17 cellular contexts compared by ENCODE assay signal in genomic region chr13:60260440-60260839, GRCh38.
DNase-seq lines count a peak whose midpoint lies in the region; ATAC-seq and TF ChIP-seq lines count a peak whose summit lies in the region.
"Had no signal": no experiment of that assay in that cellular context is flagged by ENCODE, and none has a peak within 500 bp of the region (broad histone marks: within the 10 kb centered on the region; RNA-seq: fewer than 3 reads in every experiment).

No MANE protein-coding gene starts in this region.

- H3K4me1 ChIP-seq in iPS-20b (ENCODE audit: insufficient read depth, low read length), result peaks cover 16% of the 10 kb centered on the region; the same call in 1 of the 2 replicates
- H3K4me1 ChIP-seq: colonic mucosa, SJSA1, tibial artery had no signal

- H3K27me3 Mint-ChIP-seq in WTC11 (ENCODE audit: low read depth), result no peaks in the 10 kb centered on the region
- peaks cover 11% of the 10 kb centered on the region for H3K27me3 Mint-ChIP-seq in activated CD8-positive, alpha-beta T cell treated with anti-CD3 and anti-CD28 coated beads for 36 hours

- CTCF ChIA-PET in WTC11 (lab: Charles Lee), result interaction anchor here (0.8 to 2.0 kb wide), 5 partner anchors 45 to 171 kb away, joined by 3 to 7 read pairs (median 4); no protein-coding TSS in a partner anchor
- CTCF ChIA-PET in activated CD8-positive, alpha-beta T cell treated with anti-CD3 and anti-CD28 coated beads for 36 hours (lab: Charles Lee), result no interaction called here

- no peaks in the 10 kb centered on the region for H3K36me3 ChIP-seq in iPS-20b (ENCODE audit: insufficient read depth, low read depth, low read length)
- H3K36me3 ChIP-seq: colonic mucosa, SJSA1, tibial artery had no signal

- intact Hi-C loops in activated CD8-positive, alpha-beta T cell treated with anti-CD3 and anti-CD28 coated beads for 36 hours (cut with micrococcal nuclease), result no loop called here

- peak overlapping the region; percentile 38 for H3K27ac Mint-ChIP-seq in WTC11
- no peak overlapping the region for H3K27ac Mint-ChIP-seq in activated CD8-positive, alpha-beta T cell treated with anti-CD3 and anti-CD28 coated beads for 36 hours
- H3K27ac Mint-ChIP-seq: nephron; stimulated activated naive B cell treated with anti-CD40 and anti-IgM and Interleukin-4, amounts not matched to agents 10 μg/mL and 1 μg/mL and 100 μg/mL, for 72 hours had no signal

- TF ChIP-seq CTCF in GM12875 (IDR thresholded peaks at IDR 0.05; ENCODE audit: borderline replicate concordance, insufficient read depth, low read depth, low read length) (0 out of 2 replicates have a peak, but pooled peaks have one; percentile 1), WTC11 (IDR thresholded peaks at IDR 0.05) (no peak)
- TF ChIP-seq CTCF in activated CD8-positive, alpha-beta T cell treated with anti-CD3 and anti-CD28 coated beads for 36 hours (IDR thresholded peaks at IDR 0.05), result no peak

- ATAC-seq in HG03342 (IDR thresholded peaks at IDR 0.05; ENCODE audit: unreplicated experiment) (peak; percentile 51), WTC11 (peak; percentile 80)
- no peak for ATAC-seq in activated CD8-positive, alpha-beta T cell treated with anti-CD3 and anti-CD28 coated beads for 36 hours
- ATAC-seq: stimulated activated naive B cell treated with anti-CD40 and anti-IgM and Interleukin-4, amounts not matched to agents 10 μg/mL and 1 μg/mL and 100 μg/mL, for 72 hours had no signal

- POLR2A ChIA-PET in WTC11 (lab: Charles Lee), result interaction anchor here (1.0 kb wide), 1 partner anchor 96 kb away, joined by 3 read pairs; no protein-coding TSS in a partner anchor
- POLR2A ChIA-PET in activated CD8-positive, alpha-beta T cell treated with anti-CD3 and anti-CD28 coated beads for 36 hours (lab: Charles Lee), result no interaction called here

- no peak overlapping the region for H3K27ac ChIP-seq in iPS-20b (ENCODE audit: low read length)
- H3K27ac ChIP-seq: colonic mucosa, SJSA1, tibial artery had no signal

- H3K9me3 ChIP-seq in iPS-20b (ENCODE audit: insufficient read depth, low read depth, low read length), result peaks cover 6% of the 10 kb centered on the region
- H3K9me3 ChIP-seq: colonic mucosa, SJSA1, tibial artery had no signal

- H3K4me1 Mint-ChIP-seq in WTC11, result peaks cover 33% of the 10 kb centered on the region
- no peaks in the 10 kb centered on the region for H3K4me1 Mint-ChIP-seq in activated CD8-positive, alpha-beta T cell treated with anti-CD3 and anti-CD28 coated beads for 36 hours (ENCODE audit: low read depth)
- H3K4me1 Mint-ChIP-seq: nephron had no signal

- DNase-seq in WTC11 (ENCODE audit: low spot score), result peak; percentile 13
- DNase-seq in DMS153 treated with DMSO at 0.1 percent for 48 hours (lab: John Stamatoyannopoulos, UW; ENCODE audit: unreplicated experiment), result no peak
- DNase-seq in amniotic stem cell (lab: John Stamatoyannopoulos, UW), result no peak
- no peak for DNase-seq in activated CD8-positive, alpha-beta T cell treated with anti-CD3 and anti-CD28 coated beads for 36 hours
- no peak for DNase-seq in OCI-M2 (lab: John Stamatoyannopoulos, UW; ENCODE audit: unreplicated experiment)
- DNase-seq: activated CD4-positive, alpha-beta T cell treated with anti-CD3 and anti-CD28 coated beads for 48 hours; activated CD8-positive, alpha-beta memory T cell treated with anti-CD3 and anti-CD28 coated beads, Interleukin-2, amount 50 U/mL, for 4 hours; colonic mucosa; NCI-H1436; stimulated activated naive B cell treated with anti-CD40 and anti-IgM and Interleukin-4, amounts not matched to agents 10 μg/mL and 1 μg/mL and 100 μg/mL, for 72 hours; T1000; tibial artery had no signal

- H3K4me3 ChIP-seq in GM12875 (ENCODE audit: low read depth, low read length) (no peak overlapping the region), iPS-20b (ENCODE audit: low read length) (no peak overlapping the region)
- H3K4me3 ChIP-seq: colonic mucosa, SJSA1, tibial artery had no signal

- H3K9ac ChIP-seq in iPS-20b (ENCODE audit: low read depth, low read length), result peak overlapping the region; percentile 27; the same call in 1 of the 2 replicates

- no peaks in the 10 kb centered on the region for H3K27me3 ChIP-seq in iPS-20b (ENCODE audit: insufficient read depth, low read length)
- H3K27me3 ChIP-seq: colonic mucosa, SJSA1 had no signal

- peaks cover 39% of the 10 kb centered on the region for H3K9me3 Mint-ChIP-seq in WTC11
- H3K9me3 Mint-ChIP-seq in activated CD8-positive, alpha-beta T cell treated with anti-CD3 and anti-CD28 coated beads for 36 hours, result no peaks in the 10 kb centered on the region

- peaks cover 27% of the 10 kb centered on the region for H3K36me3 Mint-ChIP-seq in WTC11
- H3K36me3 Mint-ChIP-seq in activated CD8-positive, alpha-beta T cell treated with anti-CD3 and anti-CD28 coated beads for 36 hours (ENCODE audit: low read depth), result no peaks in the 10 kb centered on the region

- H3K4me3 Mint-ChIP-seq in WTC11, result no peak overlapping the region
- no peak overlapping the region for H3K4me3 Mint-ChIP-seq in activated CD8-positive, alpha-beta T cell treated with anti-CD3 and anti-CD28 coated beads for 36 hours
- H3K4me3 Mint-ChIP-seq: nephron; stimulated activated naive B cell treated with anti-CD40 and anti-IgM and Interleukin-4, amounts not matched to agents 10 μg/mL and 1 μg/mL and 100 μg/mL, for 72 hours had no signal

TF ChIP-seq in WTC11, 78 proteins besides CTCF, POLR2A, EP300 and RAD21:
- TF ChIP-seq TP53 (CRISPR knock-in tag; IDR thresholded peaks at IDR 0.05) (no peak), RELA (CRISPR knock-in tag; IDR thresholded peaks at IDR 0.05; ENCODE audit: borderline replicate concordance) (no peak), ZNF317 (CRISPR knock-in tag; IDR thresholded peaks at IDR 0.05; ENCODE audit: borderline replicate concordance, low read depth) (0 out of 2 replicates have a peak, but pooled peaks have one; percentile 43)
